ENCODE assay signal across 9 cellular contexts in genomic region chr1:153534226-153534932, GRCh38. TPM values are rescaled to one million over a fixed set of nuclear protein-coding genes. Genes with fewer than 3 reads are reported as not detected.
A peak's percentile ranks its signal among the peaks of the same experiment; 100 is the strongest.
DNase-seq lines count a peak whose midpoint lies in the region; TF ChIP-seq lines count a peak whose summit lies in the region.
"Had no signal": no experiment of that assay in that cellular context is flagged by ENCODE, and none has a peak within 500 bp of the region (broad histone marks: within the 10 kb centered on the region; RNA-seq: fewer than 3 reads in every experiment).

No MANE protein-coding gene starts in this region.

- no peaks in the 10 kb centered on the region for H3K27me3 ChIP-seq in CD4-positive, alpha-beta memory T cell (ENCODE audit: insufficient read depth, low read length)
- no peaks in the 10 kb centered on the region for H3K27me3 ChIP-seq in SJCRH30
- no peaks in the 10 kb centered on the region for H3K27me3 ChIP-seq in esophagus (ENCODE audit: control insufficient read depth in 1 of 2, insufficient read depth in 2 of 2, low read length in 2 of 2)

- POLR2A ChIA-PET in CD4-positive, alpha-beta memory T cell (lab: Charles Lee; ENCODE audit: partially characterized antibody): interaction anchor here (0.9 to 7.2 kb wide), 14 partner anchors 10 to 1698 kb away, joined by 3 to 631 read pairs (median 18); partner anchors contain the start of genes CHTOP, INTS3, RPS27 and S100A2

- H3K4me1 ChIP-seq in CD4-positive, alpha-beta memory T cell (ENCODE audit: insufficient read depth, low read length): peaks cover 68% of the 10 kb centered on the region
- H3K4me1 ChIP-seq in SJCRH30 (peaks cover 35% of the 10 kb centered on the region), esophagus (ENCODE audit: control insufficient read depth in 2 of 2, insufficient read depth in 2 of 2, low read length in 1 of 2) (peaks cover 0 to 43% of the 10 kb centered on the region in 2 donors)

- H3K4me1 Mint-ChIP-seq in CD4-positive, alpha-beta memory T cell: peaks cover 45 to 81% (median 62%) of the 10 kb centered on the region in 4 donors

- TF ChIP-seq CTCF in GM13976 (IDR thresholded peaks at IDR 0.05; ENCODE audit: borderline replicate concordance, control extremely low read depth, extremely low read depth, insufficient read depth, missing control alignments): no peak

- H3K27ac Mint-ChIP-seq in CD4-positive, alpha-beta memory T cell: peak overlapping the region; percentile 88 to 98 (median 94)

- peak overlapping the region; percentile 88 to 98 (median 96) for H3K4me3 Mint-ChIP-seq in CD4-positive, alpha-beta memory T cell

- peaks cover 7% of the 10 kb centered on the region for H3K36me3 ChIP-seq in CD4-positive, alpha-beta memory T cell (ENCODE audit: insufficient read depth, low read length)
- no peaks in the 10 kb centered on the region for H3K36me3 ChIP-seq in SJCRH30
- peaks cover 0 to 3% of the 10 kb centered on the region in 2 donors for H3K36me3 ChIP-seq in esophagus (ENCODE audit: control insufficient read depth in 2 of 2, insufficient read depth in 2 of 2, low read length in 1 of 2)

- no peaks in the 10 kb centered on the region for H3K27me3 Mint-ChIP-seq in CD4-positive, alpha-beta memory T cell

- WGBS in esophagus, 2 donors: 42 to 54% methylated on average over 7 of the region's 7 CpGs

- H3K4me3 ChIP-seq in CD4-positive, alpha-beta memory T cell (ENCODE audit: low read length in 2 of 2): peak overlapping the region; percentile 79 to 85
- peak overlapping the region; percentile 39 for H3K4me3 ChIP-seq in SJCRH30
- peak overlapping the region; percentile 83 to 84 for H3K4me3 ChIP-seq in esophagus (ENCODE audit: low read depth in 1 of 2, low read length in 2 of 2)

- no peaks in the 10 kb centered on the region for H3K9me3 Mint-ChIP-seq in CD4-positive, alpha-beta memory T cell

- in situ Hi-C loops in GM13976 (cut with MboI; ENCODE audit: low sequenced_read_pairs, unreplicated experiment): no loop called here

- peak overlapping the region; percentile 92 for H3K27ac ChIP-seq in CD4-positive, alpha-beta memory T cell (ENCODE audit: low read depth, low read length)
- H3K27ac ChIP-seq in SJCRH30 (peak overlapping the region; percentile 64), esophagus (ENCODE audit: low read depth in 2 of 2, low read length in 1 of 2) (peak overlapping the region; percentile 98 to 100)

- CTCF ChIA-PET in CD4-positive, alpha-beta memory T cell (lab: Charles Lee; ENCODE audit: partially characterized antibody): interaction anchor here (0.5 to 7.6 kb wide), 10 partner anchors 8 to 464 kb away, joined by 3 to 225 read pairs (median 14); partner anchors contain the start of genes CHTOP, S100A2, S100A3 and S100A4

- no peak for DNase-seq in CD4-positive, alpha-beta memory T cell
- no peak for DNase-seq in SJCRH30
- DNase-seq in posterior vena cava (ENCODE audit: low spot score): peak; percentile 48
- no peak for DNase-seq in NCI-H2107 treated with DMSO at 0.1 percent for 48 hours (lab: John Stamatoyannopoulos, UW; ENCODE audit: unreplicated experiment)
- no peak for DNase-seq in GM13976 (ENCODE audit: low spot score)
- DNase-seq in stimulated activated CD4-positive, alpha-beta T cell treated with anti-CD3 and anti-CD28 coated beads, Interleukin-4, amount 100 ng/mL, for 24 hours: no peak
- DNase-seq in NCI-H146 treated with DMSO at 0.1 percent for 48 hours (lab: John Stamatoyannopoulos, UW; ENCODE audit: unreplicated experiment): no peak
- DNase-seq: Kasumi-1 had no signal

- intact Hi-C loops in CD4-positive, alpha-beta memory T cell (cut with micrococcal nuclease): loop anchor here (5.0 kb wide), 1 partner anchor 98 kb away; the partner anchor contains the start of gene CHTOP
- intact Hi-C loops in posterior vena cava (cut with DNase I): loop anchor here (5.0 kb wide), 1 partner anchor 33 kb away; the partner anchor contains the start of gene S100A2 (in 2 of the 2)

- peaks cover 8 to 26% of the 10 kb centered on the region in 2 donors for H3K36me3 Mint-ChIP-seq in CD4-positive, alpha-beta memory T cell

- no peaks in the 10 kb centered on the region for H3K9me3 ChIP-seq in CD4-positive, alpha-beta memory T cell (ENCODE audit: control insufficient read depth in 1 of 2, low read length in 2 of 2)
- no peaks in the 10 kb centered on the region for H3K9me3 ChIP-seq in SJCRH30 (replicated peaks)
- H3K9me3 ChIP-seq in esophagus (ENCODE audit: control insufficient read depth in 2 of 2, insufficient read depth in 1 of 2, low read depth in 1 of 2, low read length in 1 of 2): no peaks in the 10 kb centered on the region

RNA-seq across cellular contexts. Expression of gene S100A6, which starts 1.4 kb away (rescaled TPM):
- 100 to 1,000 TPM; 342 to 356 TPM for total RNA-seq in CD4-positive, alpha-beta memory T cell
- 100 to 1,000 TPM; 848 to 918 TPM for polyA plus RNA-seq in CD4-positive, alpha-beta memory T cell
- 38.8 and 48.3 TPM in 2 replicates for total RNA-seq in SJCRH30 (2014; rRNA removed; shearing (Covaris generic))
- polyA plus RNA-seq in esophagus: 1,000 to 10,000 TPM in 1 of 2 donors, 100 to 1,000 TPM in 1; 936 to 2,978 TPM
- 1,000 to 10,000 TPM; 1,174 to 1,536 TPM for total RNA-seq in posterior vena cava

RNA-seq across cellular contexts. Expression of gene S100A5, which starts 6.4 kb away (rescaled TPM):
- 1 to 10 TPM in 1 of 2 experiments, under 1 TPM in 1; 0.93 to 1.8 TPM for total RNA-seq in CD4-positive, alpha-beta memory T cell
- 1 to 10 TPM in 1 of 2 donors, not detected in 1; 1.5 TPM for polyA plus RNA-seq in CD4-positive, alpha-beta memory T cell
- not detected in 2 replicates for total RNA-seq in SJCRH30 (2014; rRNA removed; shearing (Covaris generic))
- under 1 TPM in 1 of 2 donors, not detected in 1; 0.11 TPM for polyA plus RNA-seq in esophagus
- total RNA-seq in posterior vena cava: not detected

RNA-seq across cellular contexts. Expression of gene S100A4, which starts 11.2 kb away (rescaled TPM):
- 100 to 1,000 TPM; 329 to 346 TPM for total RNA-seq in CD4-positive, alpha-beta memory T cell
- polyA plus RNA-seq in CD4-positive, alpha-beta memory T cell: 1,000 to 10,000 TPM; 2,886 to 3,815 TPM
- 1.0 and 2.1 TPM in 2 replicates for total RNA-seq in SJCRH30 (2014; rRNA removed; shearing (Covaris generic))
- 100 to 1,000 TPM; 145 to 249 TPM for polyA plus RNA-seq in esophagus
- total RNA-seq in posterior vena cava: 100 to 1,000 TPM; 286 to 472 TPM

RNA-seq across cellular contexts. Expression of gene S100A3, which starts 14.7 kb away (rescaled TPM):
- total RNA-seq in CD4-positive, alpha-beta memory T cell: not detected
- not detected for polyA plus RNA-seq in CD4-positive, alpha-beta memory T cell
- total RNA-seq in SJCRH30 (2014; rRNA removed; shearing (Covaris generic)): 0.38 and 1.0 TPM in 2 replicates
- 10 to 100 TPM; 10.2 to 27.5 TPM for polyA plus RNA-seq in esophagus
- total RNA-seq in posterior vena cava: 1 to 10 TPM; 4.1 to 8.3 TPM

RNA-seq across cellular contexts. Expression of gene S100A2, which starts 31.3 kb away (rescaled TPM):
- under 1 TPM in 1 of 2 experiments, not detected in 1; 0.87 TPM for total RNA-seq in CD4-positive, alpha-beta memory T cell
- 1 to 10 TPM; 1.0 to 1.7 TPM for polyA plus RNA-seq in CD4-positive, alpha-beta memory T cell
- 3.2 and 5.5 TPM in 2 replicates for total RNA-seq in SJCRH30 (2014; rRNA removed; shearing (Covaris generic))
- polyA plus RNA-seq in esophagus: 1,000 to 10,000 TPM; 2,831 to 3,591 TPM
- 1 to 10 TPM; 1.5 to 3.5 TPM for total RNA-seq in posterior vena cava

Comparison
In these comparisons a context has a peak if more than half of its experiments do, and no peak if none do; other contexts are left out.
1. RNA of gene S100A4, which starts 11.2 kb away (total RNA-seq): 286 to 472 TPM in posterior vena cava and 329 to 346 TPM in CD4-positive, alpha-beta memory T cell; 1.0 to 2.1 TPM in SJCRH30; every median in the first group is over 10 times any median in the second.
2. Peak in every context shown above with its lines, with median percentiles within 50 percentile points of each other: H3K27ac ChIP-seq and H3K4me3 ChIP-seq.